In the genomic region with DNA sequence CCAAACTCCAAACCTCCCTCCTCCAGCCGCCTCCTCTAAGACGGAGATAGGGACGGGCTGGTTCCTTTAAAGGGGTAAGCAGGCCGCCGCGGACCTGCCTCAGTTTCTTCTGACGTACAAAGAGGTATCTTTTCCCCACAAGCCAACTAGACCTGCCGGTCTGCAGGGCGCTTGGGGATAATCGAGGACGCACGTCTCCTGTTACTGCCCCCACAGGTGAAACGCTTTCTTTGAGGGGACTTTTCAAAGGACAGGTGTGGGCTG, we compare ENCODE assay signal across 8 cellular contexts. TPM values are rescaled to one million over a fixed set of nuclear protein-coding genes. Genes with fewer than 3 reads are reported as not detected.
DNase-seq lines count a peak whose midpoint lies in the region; ATAC-seq and TF ChIP-seq lines count a peak whose summit lies in the region.

No MANE protein-coding gene starts in this region.

- TF ChIP-seq CTCF in A673 (conservative IDR thresholded peaks at IDR 0.05; ENCODE audit: low read depth, low read length) (no peak), WERI-Rb-1 (IDR thresholded peaks at IDR 0.05; ENCODE audit: low read depth, low read length) (no peak), left ventricle myocardium inferior (IDR thresholded peaks at IDR 0.05; ENCODE audit: borderline replicate concordance) (no peak)

- intact Hi-C loops in A673 (cut with micrococcal nuclease; ENCODE audit: unreplicated experiment) (no loop called here), left ventricle myocardium inferior (cut with micrococcal nuclease) (no loop called here)

- H3K4me3 ChIP-seq in A673 (ENCODE audit: low read depth, low read length, poor library complexity, severe bottlenecking) = peak overlapping the region; percentile 63
- H3K4me3 ChIP-seq in WERI-Rb-1 (ENCODE audit: low read depth, low read length) = peak overlapping the region; percentile 88
- H3K4me3 ChIP-seq in left ventricle myocardium inferior = peak overlapping the region; percentile 91
- peak overlapping the region; percentile 93 for H3K4me3 ChIP-seq in skeletal muscle satellite cell (ENCODE audit: low read length)

- H3K4me1 ChIP-seq in A673 (ENCODE audit: insufficient read depth, low read length, poor library complexity, severe bottlenecking) (no peaks in the 10 kb centered on the region), left ventricle myocardium inferior (peaks cover 25% of the 10 kb centered on the region), skeletal muscle satellite cell (ENCODE audit: control insufficient read depth, insufficient read depth, low read length) (peaks cover 45% of the 10 kb centered on the region)

- POLR2A ChIA-PET in A673 (lab: Charles Lee; ENCODE audit: low non-redundant PET) = no interaction called here

- peak; percentile 4 for DNase-seq in A673 (ENCODE audit: low spot score)
- no peak for DNase-seq in WERI-Rb-1
- no peak for DNase-seq in left ventricle myocardium inferior
- DNase-seq in G401 (ENCODE audit: low spot score) = no peak
- no peak for DNase-seq in activated CD8-positive, alpha-beta memory T cell treated with anti-CD3 and anti-CD28 coated beads, Interleukin-2, amount 50 U/mL, for 4 hours

- H3K36me3 ChIP-seq in A673 (ENCODE audit: insufficient read depth, low read length, poor library complexity, severe bottlenecking) = no peaks in the 10 kb centered on the region
- no peaks in the 10 kb centered on the region for H3K36me3 ChIP-seq in WERI-Rb-1
- H3K36me3 ChIP-seq in left ventricle myocardium inferior = no peaks in the 10 kb centered on the region
- no peaks in the 10 kb centered on the region for H3K36me3 ChIP-seq in skeletal muscle satellite cell (ENCODE audit: insufficient read depth, low read length)

- peak overlapping the region; percentile 85 for H3K4me2 ChIP-seq in skeletal muscle satellite cell (ENCODE audit: low read length)

- CTCF ChIA-PET in A673 (lab: Charles Lee) = no interaction called here

- in situ Hi-C loops in G401 (cut with HindIII; ENCODE audit: low sequenced_read_pairs) = no loop called here

- no peaks in the 10 kb centered on the region for H3K27me3 ChIP-seq in A673 (replicated peaks; ENCODE audit: insufficient read depth, low read depth, low read length, poor library complexity)
- H3K27me3 ChIP-seq in WERI-Rb-1 (ENCODE audit: insufficient read depth, low read depth, severe bottlenecking) = no peaks in the 10 kb centered on the region
- no peaks in the 10 kb centered on the region for H3K27me3 ChIP-seq in left ventricle myocardium inferior (ENCODE audit: low read depth)
- no peaks in the 10 kb centered on the region for H3K27me3 ChIP-seq in skeletal muscle satellite cell (ENCODE audit: control insufficient read depth, insufficient read depth, low read length)

- H3K9me3 ChIP-seq in A673 (ENCODE audit: low read depth, low read length, poor library complexity, severe bottlenecking) (no peaks in the 10 kb centered on the region), WERI-Rb-1 (ENCODE audit: severe bottlenecking) (no peaks in the 10 kb centered on the region), left ventricle myocardium inferior (replicated peaks) (no peaks in the 10 kb centered on the region), skeletal muscle satellite cell (replicated peaks; ENCODE audit: low read length) (no peaks in the 10 kb centered on the region)

- H3K27ac ChIP-seq in A673 (ENCODE audit: low read depth, low read length, poor library complexity, severe bottlenecking) (no peak overlapping the region), WERI-Rb-1 (peak overlapping the region; percentile 63), left ventricle myocardium inferior (replicated peaks) (peak overlapping the region; percentile 86)

- peak overlapping the region; percentile 91 for H3K9ac ChIP-seq in skeletal muscle satellite cell (ENCODE audit: low read depth, low read length)

- ATAC-seq in GM18870 (IDR thresholded peaks at IDR 0.05; ENCODE audit: unreplicated experiment) (peak; percentile 51), GM19395 (IDR thresholded peaks at IDR 0.05; ENCODE audit: unreplicated experiment) (no peak)

- no TSS peak for BruUV-seq in A673 (replicated peaks; lab: Mats Ljungman, UMichigan)

RNA-seq across cellular contexts. Expression of a gene that starts 25.1 kb away (rescaled TPM):
- 9.7 and 10.5 TPM in 2 replicates for total RNA-seq in A673 (2021)
- total RNA-seq in left ventricle myocardium inferior = 10.1 TPM
- 16.6 and 20.0 TPM in 2 replicates for total RNA-seq in skeletal muscle satellite cell (2012; rRNA removed)
- total RNA-seq in G401 (2014; rRNA removed; shearing (Covaris generic)) = 6.5 and 13.0 TPM in 2 replicates

RNA-seq across cellular contexts. Expression of a gene that starts 31.1 kb away (rescaled TPM):
- total RNA-seq in A673 (2021) = 10.2 and 12.1 TPM in 2 replicates
- total RNA-seq in left ventricle myocardium inferior = 4.6 TPM
- 9.6 and 9.9 TPM in 2 replicates for total RNA-seq in skeletal muscle satellite cell (2012; rRNA removed)
- 8.1 and 12.9 TPM in 2 replicates for total RNA-seq in G401 (2014; rRNA removed; shearing (Covaris generic))

RNA-seq across cellular contexts. Expression of a gene that starts 32.8 kb away (rescaled TPM):
- total RNA-seq in A673 (2021) (not detected in 2 replicates), left ventricle myocardium inferior (not detected)
- not detected in 2 replicates for total RNA-seq in skeletal muscle satellite cell (2012; rRNA removed)
- total RNA-seq in G401 (2014; rRNA removed; shearing (Covaris generic)) = not detected in 2 replicates

RNA-seq across cellular contexts. Expression of a gene that starts 53.5 kb away (rescaled TPM):
- total RNA-seq in A673 (2021) (18.1 and 23.3 TPM in 2 replicates), left ventricle myocardium inferior (4.2 TPM)
- 27.4 and 30.1 TPM in 2 replicates for total RNA-seq in skeletal muscle satellite cell (2012; rRNA removed)
- total RNA-seq in G401 (2014; rRNA removed; shearing (Covaris generic)) = 29.0 and 29.7 TPM in 2 replicates

RNA-seq across cellular contexts. Expression of a gene that starts 59.0 kb away (rescaled TPM):
- total RNA-seq in A673 (2021) = not detected in 2 replicates
- 205 TPM for total RNA-seq in left ventricle myocardium inferior
- total RNA-seq in skeletal muscle satellite cell (2012; rRNA removed) = 2.0 TPM in 1 of 2 replicates, not detected in the other
- not detected in 2 replicates for total RNA-seq in G401 (2014; rRNA removed; shearing (Covaris generic))
